ENCODE assay signal across 9 cellular contexts in genomic region chr9:33080534-33080933, GRCh38. TPM values are rescaled to one million over a fixed set of nuclear protein-coding genes. Genes with fewer than 3 reads are reported as not detected.
DNase-seq lines count a peak whose midpoint lies in the region; ATAC-seq, FAIRE-seq and TF ChIP-seq lines count a peak whose summit lies in the region.
"Had no signal": no experiment of that assay in that cellular context is flagged by ENCODE, and none has a peak within 500 bp of the region (broad histone marks: within the 10 kb centered on the region; RNA-seq: fewer than 3 reads in every experiment).

No MANE protein-coding gene starts in this region.

- 58 to 77% (median 63%) methylated on average over 6 of the region's 6 CpGs for WGBS in spleen, 5 donors
- WGBS in ovary, 3 donors = 47 to 57% (median 50%) methylated on average over 6 of the region's 6 CpGs

- H3K79me2 ChIP-seq in PC-3 (ENCODE audit: low read length) = peaks cover 11% of the 10 kb centered on the region

- H3K27me3 ChIP-seq in PC-3 (ENCODE audit: low read length) (no peaks in the 10 kb centered on the region), spleen (replicated peaks in 1 of 7) (no peaks in the 10 kb centered on the region), ovary (no peaks in the 10 kb centered on the region)
- H3K27me3 ChIP-seq: pancreas had no signal

- peaks cover 5% of the 10 kb centered on the region for H3K36me3 Mint-ChIP-seq in activated CD4-positive, alpha-beta T cell treated with anti-CD3 and anti-CD28 coated beads, Interleukin-2, amount 10 ng/mL, durations not matched to agents 24 days and 14 days (ENCODE audit: low read depth)

- no peak for TF ChIP-seq POLR2A in spleen (IDR thresholded peaks at IDR 0.05)
- TF ChIP-seq POLR2A in ovary (IDR thresholded peaks at IDR 0.05) = no peak

- peak overlapping the region; percentile 75 for H3K4me2 ChIP-seq in PC-3 (ENCODE audit: low read length)

- intact Hi-C loops in activated CD4-positive, alpha-beta T cell treated with anti-CD3 and anti-CD28 coated beads, Interleukin-2, amount 10 ng/mL, durations not matched to agents 24 days and 14 days (cut with micrococcal nuclease) = loop anchor here (5.0 kb wide), 1 partner anchor 37 kb away; no protein-coding TSS in a partner anchor
- intact Hi-C loops in PC-3 (cut with micrococcal nuclease) = no loop called here
- intact Hi-C loops in spleen (cut with DNase I; ENCODE audit: low total_unique reads) = no loop called here
- intact Hi-C loops in ovary (cut with DNase I) = loop anchor here in 2 of 4 donors (2.0 kb wide), 1 partner anchor 144 kb away; no protein-coding TSS in a partner anchor

- no peak overlapping the region; the same call in 1 of the 2 replicates for H3K4me3 ChIP-seq in PC-3 (ENCODE audit: low read length)
- H3K4me3 ChIP-seq in spleen = no peak overlapping the region
- H3K4me3 ChIP-seq in ovary = no peak overlapping the region
- H3K4me3 ChIP-seq: pancreas had no signal

- BruUV-seq in PC-3 (replicated peaks; lab: Mats Ljungman, UMichigan) = no TSS peak

- no peak overlapping the region for H3K4me3 Mint-ChIP-seq in activated CD4-positive, alpha-beta T cell treated with anti-CD3 and anti-CD28 coated beads, Interleukin-2, amount 10 ng/mL, durations not matched to agents 24 days and 14 days

- CTCF ChIA-PET in PC-3 (lab: Charles Lee) = no interaction called here

- no peaks in the 10 kb centered on the region for H3K27me3 Mint-ChIP-seq in activated CD4-positive, alpha-beta T cell treated with anti-CD3 and anti-CD28 coated beads, Interleukin-2, amount 10 ng/mL, durations not matched to agents 24 days and 14 days

- TF ChIP-seq EP300 in ovary (IDR thresholded peaks at IDR 0.05) = no peak

- peak; percentile 71 for DNase-seq in activated CD4-positive, alpha-beta T cell treated with anti-CD3 and anti-CD28 coated beads, Interleukin-2, amount 10 ng/mL, durations not matched to agents 24 days and 14 days
- DNase-seq in activated CD4-positive, alpha-beta T cell treated with anti-CD3 and anti-CD28 coated beads, Interleukin-2, amount 50 U/mL, for 48 hours = no peak
- DNase-seq in PC-3 (no peak), spleen (no peak), urothelium cell line (ENCODE audit: low spot score) (no peak), ovary (no peak)

- H4K20me1 ChIP-seq in PC-3 (ENCODE audit: low read length) = no peaks in the 10 kb centered on the region

- H3K4me1 Mint-ChIP-seq in activated CD4-positive, alpha-beta T cell treated with anti-CD3 and anti-CD28 coated beads, Interleukin-2, amount 10 ng/mL, durations not matched to agents 24 days and 14 days = peaks cover 36% of the 10 kb centered on the region

- H3K4me1 ChIP-seq in PC-3 (ENCODE audit: insufficient read depth, low read length) = peaks cover 11% of the 10 kb centered on the region
- H3K4me1 ChIP-seq in spleen = peaks cover 21 to 53% (median 43%) of the 10 kb centered on the region in 6 donors
- no peaks in the 10 kb centered on the region for H3K4me1 ChIP-seq in ovary (ENCODE audit: insufficient read depth)

- no peak overlapping the region for H3K27ac Mint-ChIP-seq in activated CD4-positive, alpha-beta T cell treated with anti-CD3 and anti-CD28 coated beads, Interleukin-2, amount 10 ng/mL, durations not matched to agents 24 days and 14 days

- no peaks in the 10 kb centered on the region for H3K9me2 ChIP-seq in PC-3 (replicated peaks; ENCODE audit: low read length)

- H3K27ac ChIP-seq in PC-3 (ENCODE audit: low read length) (no peak overlapping the region), spleen (peak overlapping the region in 5 of 8 donors; percentile 48 to 66 (median 54)), ovary (peak overlapping the region in 1 of 2 donors; percentile 44)
- H3K27ac ChIP-seq: pancreas had no signal

- H3K9me3 Mint-ChIP-seq in activated CD4-positive, alpha-beta T cell treated with anti-CD3 and anti-CD28 coated beads, Interleukin-2, amount 10 ng/mL, durations not matched to agents 24 days and 14 days = no peaks in the 10 kb centered on the region

- TF ChIP-seq CTCF in PC-3 (conservative IDR thresholded peaks at IDR 0.05; ENCODE audit: low read depth, low read length) (no peak), spleen (IDR thresholded peaks at IDR 0.05 in 8 of 11, conservative IDR thresholded peaks at IDR 0.05 in 3 of 11) (no peak), ovary (IDR thresholded peaks at IDR 0.05) (no peak)

- no peaks in the 10 kb centered on the region for H3K9me3 ChIP-seq in PC-3 (ENCODE audit: low read length)
- no peaks in the 10 kb centered on the region for H3K9me3 ChIP-seq in spleen
- H3K9me3 ChIP-seq in ovary = no peaks in the 10 kb centered on the region
- H3K9me3 ChIP-seq: pancreas had no signal

- H3K9ac ChIP-seq in PC-3 (ENCODE audit: low read length) = peak overlapping the region; percentile 19; the same call in 1 of the 2 replicates

- no peaks in the 10 kb centered on the region for H3F3A ChIP-seq in PC-3 (ENCODE audit: low read length, unreplicated experiment)

- H2AFZ ChIP-seq in PC-3 (ENCODE audit: low read length) = peak overlapping the region; percentile 73; the same call in 1 of the 2 replicates

- ATAC-seq in PC-3 (no peak), esophagus mucosa (peak; percentile 66), HG03196 (IDR thresholded peaks at IDR 0.05; ENCODE audit: unreplicated experiment) (no peak)

- H3K36me3 ChIP-seq in PC-3 (ENCODE audit: low read depth, low read length) (no peaks in the 10 kb centered on the region), spleen (no peaks in the 10 kb centered on the region), ovary (no peaks in the 10 kb centered on the region)
- H3K36me3 ChIP-seq: pancreas had no signal

- FAIRE-seq in urothelium cell line (lab: Jason Lieb, UNC) = no peak

- POLR2A ChIA-PET in PC-3 (lab: Charles Lee; ENCODE audit: unreplicated experiment) = no interaction called here

RNA-seq across cellular contexts. Expression of gene SMU1, which starts 4.1 kb away (rescaled TPM):
- 28.6 and 30.2 TPM in 2 replicates for total RNA-seq in activated CD4-positive, alpha-beta T cell treated with anti-CD3 and anti-CD28 coated beads, Interleukin-2, amount 10 ng/mL, durations not matched to agents 24 days and 14 days
- total RNA-seq in PC-3 (2014; rRNA removed) = 17.4 and 17.6 TPM in 2 replicates
- total RNA-seq in esophagus mucosa = 11.4 TPM
- 10 to 100 TPM; 15.7 to 23.3 (median 19.4) TPM for total RNA-seq in spleen
- polyA plus RNA-seq in spleen = 10 to 100 TPM in 1 of 3 donors, 1 to 10 TPM in 2; 7.2 to 12.2 (median 9.9) TPM
- total RNA-seq in ovary = 10 to 100 TPM; 14.9 to 28.6 (median 25.6) TPM
- 10 to 100 TPM; 12.2 to 22.3 TPM for polyA plus RNA-seq in ovary

RNA-seq across cellular contexts. Expression of gene DNAJA1, which starts 55.5 kb away (rescaled TPM):
- 319 and 328 TPM in 2 replicates for total RNA-seq in activated CD4-positive, alpha-beta T cell treated with anti-CD3 and anti-CD28 coated beads, Interleukin-2, amount 10 ng/mL, durations not matched to agents 24 days and 14 days
- total RNA-seq in PC-3 (2014; rRNA removed) (109 and 114 TPM in 2 replicates), esophagus mucosa (26.3 TPM), spleen (100 to 1,000 TPM in 1 of 7 donors, 10 to 100 TPM in 6; 67.0 to 113 (median 87.7) TPM), ovary (100 to 1,000 TPM in 4 of 7 donors, 10 to 100 TPM in 3; 66.1 to 156 (median 112) TPM)
- polyA plus RNA-seq in spleen (10 to 100 TPM; 25.8 to 81.3 (median 38.7) TPM), ovary (100 to 1,000 TPM in 1 of 2 donors, 10 to 100 TPM in 1; 62.6 to 159 TPM)
